In genomic region chr9:26937816-26938371, GRCh38 we compare ENCODE assay signal across 17 cellular contexts. TPM values are rescaled to one million over a fixed set of nuclear protein-coding genes. Genes with fewer than 3 reads are reported as not detected.
DNase-seq lines count a peak whose midpoint lies in the region; ATAC-seq and TF ChIP-seq lines count a peak whose summit lies in the region.
"Had no signal": no experiment of that assay in that cellular context is flagged by ENCODE, and none has a peak within 500 bp of the region (broad histone marks: within the 10 kb centered on the region; RNA-seq: fewer than 3 reads in every experiment).

No MANE protein-coding gene starts in this region.

- no peak for TF ChIP-seq CTCF in adrenal gland (IDR thresholded peaks at IDR 0.05)

- H3K9me3 ChIP-seq in adrenal gland (replicated peaks in 1 of 3): peaks cover 0 to 9% (median 0%) of the 10 kb centered on the region in 3 donors
- H3K9me3 ChIP-seq: Caco-2 had no signal

- peak overlapping the region; percentile 15 for H3K4me3 Mint-ChIP-seq in activated naive CD8-positive, alpha-beta T cell
- no peak overlapping the region for H3K4me3 Mint-ChIP-seq in activated naive CD8-positive, alpha-beta T cell treated with anti-CD3 and anti-CD28 coated beads for 36 hours
- no peak overlapping the region for H3K4me3 Mint-ChIP-seq in dendritic cell treated with granulocyte-macrophage colony-stimulating factor and Interleukin-4, amounts not matched to agents 40 ng/mL and 50 ng/mL, for 4 days
- H3K4me3 Mint-ChIP-seq: CD4-positive, alpha-beta T cell; GM23338; HFFc6 had no signal

- TF ChIP-seq POLR2A in adrenal gland (IDR thresholded peaks at IDR 0.05): no peak

- H3K27ac Mint-ChIP-seq in activated naive CD8-positive, alpha-beta T cell: no peak overlapping the region
- H3K27ac Mint-ChIP-seq in activated naive CD8-positive, alpha-beta T cell treated with anti-CD3 and anti-CD28 coated beads for 36 hours: no peak overlapping the region
- peak overlapping the region; percentile 14 for H3K27ac Mint-ChIP-seq in dendritic cell treated with granulocyte-macrophage colony-stimulating factor and Interleukin-4, amounts not matched to agents 40 ng/mL and 50 ng/mL, for 4 days
- H3K27ac Mint-ChIP-seq: CD4-positive, alpha-beta T cell; HFFc6 had no signal

- intact Hi-C loops in dendritic cell treated with granulocyte-macrophage colony-stimulating factor and Interleukin-4, amounts not matched to agents 40 ng/mL and 50 ng/mL, for 4 days (cut with micrococcal nuclease): no loop called here
- intact Hi-C loops in adrenal gland (cut with DNase I): no loop called here

- peaks cover 17 to 31% of the 10 kb centered on the region in 2 donors for H3K4me1 ChIP-seq in adrenal gland (replicated peaks in 1 of 2)
- H3K4me1 ChIP-seq: Caco-2 had no signal

- H3K27me3 ChIP-seq in adrenal gland: no peaks in the 10 kb centered on the region

- 96 to 100% (median 99%) methylated on average over 3 of the region's 3 CpGs for WGBS in adrenal gland, 4 donors

- H3K36me3 ChIP-seq in adrenal gland (replicated peaks in 1 of 2): no peaks in the 10 kb centered on the region

- no peak for DNase-seq in activated naive CD8-positive, alpha-beta T cell treated with anti-CD3 and anti-CD28 coated beads for 36 hours
- peak; percentile 41 for DNase-seq in OCI-M1 (lab: John Stamatoyannopoulos, UW)
- no peak for DNase-seq in adrenal gland
- DNase-seq in A172 (ENCODE audit: low spot score): no peak
- DNase-seq: ACHN; Caco-2; CD4-positive, alpha-beta T cell; GDM1; HCEC 1CT; HFFc6 had no signal

- peaks cover 8% of the 10 kb centered on the region for H3K9me3 Mint-ChIP-seq in activated naive CD8-positive, alpha-beta T cell (ENCODE audit: low read depth)
- H3K9me3 Mint-ChIP-seq in activated naive CD8-positive, alpha-beta T cell treated with anti-CD3 and anti-CD28 coated beads for 36 hours: peaks cover 7% of the 10 kb centered on the region
- H3K9me3 Mint-ChIP-seq in dendritic cell treated with granulocyte-macrophage colony-stimulating factor and Interleukin-4, amounts not matched to agents 40 ng/mL and 50 ng/mL, for 4 days: no peaks in the 10 kb centered on the region

- H3K4me3 ChIP-seq in adrenal gland: no peak overlapping the region
- H3K4me3 ChIP-seq: GM23338 had no signal

- no peaks in the 10 kb centered on the region for H3K27me3 Mint-ChIP-seq in activated naive CD8-positive, alpha-beta T cell
- H3K27me3 Mint-ChIP-seq in activated naive CD8-positive, alpha-beta T cell treated with anti-CD3 and anti-CD28 coated beads for 36 hours: no peaks in the 10 kb centered on the region
- no peaks in the 10 kb centered on the region for H3K27me3 Mint-ChIP-seq in dendritic cell treated with granulocyte-macrophage colony-stimulating factor and Interleukin-4, amounts not matched to agents 40 ng/mL and 50 ng/mL, for 4 days
- H3K27me3 Mint-ChIP-seq: CD4-positive, alpha-beta T cell; IgD-negative memory B cell had no signal

- peaks cover 8% of the 10 kb centered on the region for H3K36me3 Mint-ChIP-seq in activated naive CD8-positive, alpha-beta T cell
- H3K36me3 Mint-ChIP-seq in activated naive CD8-positive, alpha-beta T cell treated with anti-CD3 and anti-CD28 coated beads for 36 hours: peaks cover 47% of the 10 kb centered on the region
- peaks cover 57% of the 10 kb centered on the region for H3K36me3 Mint-ChIP-seq in dendritic cell treated with granulocyte-macrophage colony-stimulating factor and Interleukin-4, amounts not matched to agents 40 ng/mL and 50 ng/mL, for 4 days (ENCODE audit: low read depth)

- ATAC-seq in HG02981 (IDR thresholded peaks at IDR 0.05; ENCODE audit: unreplicated experiment): no peak
- ATAC-seq: GM23338, HepG2 had no signal

- no peak overlapping the region for H3K27ac ChIP-seq in adrenal gland
- H3K27ac ChIP-seq: C4-2B had no signal

- peaks cover 55% of the 10 kb centered on the region for H3K4me1 Mint-ChIP-seq in activated naive CD8-positive, alpha-beta T cell (ENCODE audit: low read depth)
- peaks cover 41% of the 10 kb centered on the region for H3K4me1 Mint-ChIP-seq in activated naive CD8-positive, alpha-beta T cell treated with anti-CD3 and anti-CD28 coated beads for 36 hours
- H3K4me1 Mint-ChIP-seq in dendritic cell treated with granulocyte-macrophage colony-stimulating factor and Interleukin-4, amounts not matched to agents 40 ng/mL and 50 ng/mL, for 4 days (ENCODE audit: low read depth): peaks cover 50% of the 10 kb centered on the region

RNA-seq across cellular contexts. Expression of gene PLAA, which starts 9.1 kb away (rescaled TPM):
- 10 to 100 TPM; 42.5 to 45.3 TPM for total RNA-seq in activated naive CD8-positive, alpha-beta T cell treated with anti-CD3 and anti-CD28 coated beads for 36 hours
- 10 to 100 TPM; 30.9 to 89.8 (median 40.8) TPM for total RNA-seq in adrenal gland
- 10 to 100 TPM; 12.8 to 62.2 (median 13.6) TPM for polyA plus RNA-seq in adrenal gland
- 41.3 and 44.3 TPM in 2 replicates for total RNA-seq in A172 (2014; rRNA removed; shearing (Covaris generic))

RNA-seq across cellular contexts. Expression of gene IFT74, which starts 18.3 kb away (rescaled TPM):
- 10 to 100 TPM; 11.0 to 12.4 TPM for total RNA-seq in activated naive CD8-positive, alpha-beta T cell treated with anti-CD3 and anti-CD28 coated beads for 36 hours
- total RNA-seq in adrenal gland: 10 to 100 TPM; 12.1 to 24.7 (median 18.7) TPM
- polyA plus RNA-seq in adrenal gland: 10 to 100 TPM; 15.1 to 29.8 (median 18.5) TPM
- 19.0 and 27.1 TPM in 2 replicates for total RNA-seq in A172 (2014; rRNA removed; shearing (Covaris generic))

RNA-seq across cellular contexts. Expression of gene CAAP1, which starts 45.3 kb away (rescaled TPM):
- total RNA-seq in activated naive CD8-positive, alpha-beta T cell treated with anti-CD3 and anti-CD28 coated beads for 36 hours: 10 to 100 TPM; 19.3 to 20.8 TPM
- 10 to 100 TPM; 19.2 to 62.4 (median 36.1) TPM for total RNA-seq in adrenal gland
- 10 to 100 TPM; 25.2 to 30.8 (median 29.8) TPM for polyA plus RNA-seq in adrenal gland
- total RNA-seq in A172 (2014; rRNA removed; shearing (Covaris generic)): 25.1 and 28.8 TPM in 2 replicates
